ENCODE assay signal across 23 cellular contexts in genomic region chr1:102742426-102742825, GRCh38.
A peak's percentile ranks its signal among the peaks of the same experiment; 100 is the strongest.
DNase-seq lines count a peak whose midpoint lies in the region; ATAC-seq, FAIRE-seq and TF ChIP-seq lines count a peak whose summit lies in the region.
"Had no signal": no experiment of that assay in that cellular context is flagged by ENCODE, and none has a peak within 500 bp of the region (broad histone marks: within the 10 kb centered on the region; RNA-seq: fewer than 3 reads in every experiment).

No MANE protein-coding gene starts in this region.

- intact Hi-C loops in adrenal gland (cut with DNase I), result no loop called here
- intact Hi-C loops in lower leg skin (cut with DNase I; ENCODE audit: low total_unique reads), result no loop called here

- H3K27ac ChIP-seq in adrenal gland, result no peak overlapping the region
- H3K27ac ChIP-seq: SJCRH30 had no signal

- H3K27me3 ChIP-seq in bronchial epithelial cell (ENCODE audit: control insufficient read depth, insufficient read depth, low read length), result no peaks in the 10 kb centered on the region
- no peaks in the 10 kb centered on the region for H3K27me3 ChIP-seq in adrenal gland
- H3K27me3 ChIP-seq: SJCRH30 had no signal

- WGBS in adrenal gland, 4 donors, result 63 to 72% (median 67%) methylated on average over 2 of the region's 2 CpGs
- 56 to 59% methylated on average over 2 of the region's 2 CpGs for WGBS in lower leg skin, 2 donors

- TF ChIP-seq POLR2A in adrenal gland (IDR thresholded peaks at IDR 0.05), result no peak
- no peak for TF ChIP-seq POLR2A in lower leg skin (IDR thresholded peaks at IDR 0.05)

- DNase-seq in EH (ENCODE audit: low read depth) (peak; percentile 34), LHCN-M2 (ENCODE audit: low read depth) (peak; percentile 26), bronchial epithelial cell (ENCODE audit: low read depth) (peak; percentile 1), iris pigment epithelial cell (ENCODE audit: low read depth) (peak; percentile 29), adrenal gland (no peak), lower leg skin (ENCODE audit: low spot score in 2 of 2) (no peak), NCI-H146 treated with DMSO at 0.1 percent for 48 hours (lab: John Stamatoyannopoulos, UW; ENCODE audit: unreplicated experiment) (no peak)
- DNase-seq: 8988T; Calu3; CD4-positive, alpha-beta memory T cell; GDM1; Karpas-422; MV-4-11; NCI-H1417; NCI-H2029; NCI-H2171; NCI-H446; NCI-H69; NK-92 treated with Interleukin-12 subunit alpha and Interleukin-12 subunit beta, amount 100 ng/mL, for 24 hours; SJCRH30 had no signal

- ATAC-seq in HG03520 (IDR thresholded peaks at IDR 0.05; ENCODE audit: unreplicated experiment), result no peak

- TF ChIP-seq CTCF in bronchial epithelial cell (IDR thresholded peaks at IDR 0.05; ENCODE audit: insufficient read depth, low read length, severe bottlenecking) (no peak), adrenal gland (IDR thresholded peaks at IDR 0.05) (no peak), lower leg skin (IDR thresholded peaks at IDR 0.05) (no peak)

- H3K4me3 ChIP-seq in bronchial epithelial cell (ENCODE audit: low read depth, low read length) (no peak overlapping the region), adrenal gland (no peak overlapping the region), lower leg skin (ENCODE audit: low read depth, poor library complexity, severe bottlenecking) (no peak overlapping the region)
- H3K4me3 ChIP-seq: SJCRH30 had no signal

- H3K36me3 ChIP-seq in bronchial epithelial cell (ENCODE audit: control insufficient read depth, insufficient read depth, low read length), result no peaks in the 10 kb centered on the region
- H3K36me3 ChIP-seq in adrenal gland (replicated peaks in 1 of 2), result no peaks in the 10 kb centered on the region
- H3K36me3 ChIP-seq: SJCRH30 had no signal

- no peaks in the 10 kb centered on the region for H3K9me3 ChIP-seq in adrenal gland (replicated peaks in 1 of 3)
- H3K9me3 ChIP-seq: SJCRH30 had no signal

- no peaks in the 10 kb centered on the region for H3K4me1 ChIP-seq in adrenal gland (replicated peaks in 1 of 2)

- no peak for FAIRE-seq in bronchial epithelial cell (lab: Jason Lieb, UNC)
- FAIRE-seq: GM12891, GM18507 had no signal

Comparison
In these comparisons a context has a peak if more than half of its experiments do, and no peak if none do; other contexts are left out.
1. DNase-seq: peak in EH (single experiment), LHCN-M2 (single experiment), bronchial epithelial cell (single experiment) and iris pigment epithelial cell (single experiment); none in adrenal gland (0 of 7), lower leg skin (0 of 2) and NCI-H146 treated with DMSO at 0.1 percent for 48 hours (single experiment).